13 cellular contexts compared by ENCODE assay signal in genomic region chr2:210997373-210997772, GRCh38.
DNase-seq lines count a peak whose midpoint lies in the region; ATAC-seq and TF ChIP-seq lines count a peak whose summit lies in the region.
"Had no signal": no experiment of that assay in that cellular context is flagged by ENCODE, and none has a peak within 500 bp of the region (broad histone marks: within the 10 kb centered on the region; RNA-seq: fewer than 3 reads in every experiment).

No MANE protein-coding gene starts in this region.

- intact Hi-C loops in CD4-positive, alpha-beta T cell (cut with DNase I, micrococcal nuclease) = no loop called here

- peaks cover 8 to 20% (median 10%) of the 10 kb centered on the region in 3 donors for H3K9me3 Mint-ChIP-seq in T-cell
- H3K9me3 Mint-ChIP-seq in CD4-positive, alpha-beta T cell = peaks cover 13% of the 10 kb centered on the region

- DNase-seq in ELR (ENCODE audit: low read depth) (peak; percentile 15), astrocyte of the spinal cord (ENCODE audit: low read depth, low spot score) (peak; percentile 34), fibroblast of mammary gland (ENCODE audit: low read depth) (peak; percentile 3), smooth muscle cell (lab: John Stamatoyannopoulos, UW; ENCODE audit: unreplicated experiment) (no peak), T-cell (no peak), NCI-H1417 treated with DMSO at 0.1 percent for 48 hours (lab: John Stamatoyannopoulos, UW) (no peak)
- no peak for DNase-seq in CD4-positive, alpha-beta T cell
- DNase-seq: DMS79, NCI-H1105 treated with DMSO at 0.1 percent for 48 hours, NCI-H187 treated with DMSO at 0.1 percent for 48 hours, NCI-H526 treated with DMSO at 0.1 percent for 48 hours, SHP77 treated with DMSO at 0.1 percent for 48 hours had no signal

- H3K4me2 ChIP-seq in smooth muscle cell = no peak overlapping the region

- H3K4me3 Mint-ChIP-seq in T-cell = no peak overlapping the region
- H3K4me3 Mint-ChIP-seq in CD4-positive, alpha-beta T cell = no peak overlapping the region

- no peak overlapping the region for H3K9ac ChIP-seq in smooth muscle cell (ENCODE audit: low read depth)

- H3K9me3 ChIP-seq in smooth muscle cell (replicated peaks; ENCODE audit: low read depth) = no peaks in the 10 kb centered on the region
- H3K9me3 ChIP-seq in CD4-positive, alpha-beta T cell (ENCODE audit: control insufficient read depth, low read length) = no peaks in the 10 kb centered on the region
- H3K9me3 ChIP-seq: HAP-1 had no signal

- no peaks in the 10 kb centered on the region for H3K36me3 Mint-ChIP-seq in T-cell
- H3K36me3 Mint-ChIP-seq in CD4-positive, alpha-beta T cell (ENCODE audit: low read depth) = no peaks in the 10 kb centered on the region

- H3K36me3 ChIP-seq in smooth muscle cell (ENCODE audit: low read depth) = no peaks in the 10 kb centered on the region
- H3K36me3 ChIP-seq: HAP-1 had no signal

- H3F3A ChIP-seq in smooth muscle cell (ENCODE audit: low read depth) = no peaks in the 10 kb centered on the region

- no peak for ATAC-seq in T-cell (replicated peaks in 1 of 4)
- ATAC-seq in CD4-positive, alpha-beta T cell (ENCODE audit: poor library complexity) = no peak

- no peaks in the 10 kb centered on the region for H4K20me1 ChIP-seq in smooth muscle cell (ENCODE audit: low read depth)

- no peak overlapping the region for H3K27ac Mint-ChIP-seq in T-cell
- H3K27ac Mint-ChIP-seq in CD4-positive, alpha-beta T cell = no peak overlapping the region

- H3K27ac ChIP-seq in smooth muscle cell (ENCODE audit: low read depth) = no peak overlapping the region
- no peak overlapping the region for H3K27ac ChIP-seq in CD4-positive, alpha-beta T cell (ENCODE audit: low read depth, low read length)

- no peaks in the 10 kb centered on the region for H3K4me1 ChIP-seq in smooth muscle cell (ENCODE audit: low read depth)
- H3K4me1 ChIP-seq: HAP-1 had no signal

- H3K4me3 ChIP-seq in astrocyte of the spinal cord (ENCODE audit: low read depth, low read length) (no peak overlapping the region), fibroblast of mammary gland (ENCODE audit: control insufficient read depth, low read depth, low read length) (no peak overlapping the region), smooth muscle cell (no peak overlapping the region)
- H3K4me3 ChIP-seq: HAP-1 had no signal

- TF ChIP-seq CTCF in astrocyte of the spinal cord (IDR thresholded peaks at IDR 0.05; ENCODE audit: low read depth, low read length) (no peak), fibroblast of mammary gland (conservative IDR thresholded peaks at IDR 0.05; ENCODE audit: control insufficient read depth, insufficient read depth, low read depth, low read length) (no peak), smooth muscle cell (IDR thresholded peaks at IDR 0.05; ENCODE audit: borderline replicate concordance, insufficient read depth, poor library complexity, severe bottlenecking) (no peak)
- TF ChIP-seq CTCF in CD4-positive, alpha-beta T cell (IDR thresholded peaks at IDR 0.05) = no peak

- H3K27me3 Mint-ChIP-seq in T-cell = no peaks in the 10 kb centered on the region
- H3K27me3 Mint-ChIP-seq in CD4-positive, alpha-beta T cell = no peaks in the 10 kb centered on the region

- H3K79me2 ChIP-seq in smooth muscle cell (ENCODE audit: low read depth) = no peaks in the 10 kb centered on the region

- no peaks in the 10 kb centered on the region for H3K27me3 ChIP-seq in smooth muscle cell (ENCODE audit: low read depth)
- no peaks in the 10 kb centered on the region for H3K27me3 ChIP-seq in CD4-positive, alpha-beta T cell (ENCODE audit: control insufficient read depth, insufficient read depth, low read length)

- in situ Hi-C loops in astrocyte of the spinal cord (cut with HindIII; ENCODE audit: low sequenced_read_pairs) = no loop called here

- POLR2A ChIA-PET in T-cell (lab: Charles Lee) = no interaction called here
- POLR2A ChIA-PET in CD4-positive, alpha-beta T cell (lab: Charles Lee) = no interaction called here

- peak overlapping the region; percentile 42 for H2AFZ ChIP-seq in smooth muscle cell (ENCODE audit: low read depth)

- CTCF ChIA-PET in T-cell (lab: Charles Lee) = no interaction called here
- CTCF ChIA-PET in CD4-positive, alpha-beta T cell (lab: Charles Lee) = no interaction called here

- no peaks in the 10 kb centered on the region for H3K4me1 Mint-ChIP-seq in T-cell
- no peaks in the 10 kb centered on the region for H3K4me1 Mint-ChIP-seq in CD4-positive, alpha-beta T cell (ENCODE audit: low read depth)

Comparison
In these comparisons a context has a peak if more than half of its experiments do, and no peak if none do; other contexts are left out.
1. DNase-seq: peak in ELR (single experiment), astrocyte of the spinal cord (single experiment) and fibroblast of mammary gland (single experiment); none in smooth muscle cell (single experiment), T-cell (0 of 34), CD4-positive, alpha-beta T cell (0 of 10) and NCI-H1417 treated with DMSO at 0.1 percent for 48 hours (single experiment).